12 cellular contexts compared by ENCODE assay signal in genomic region chr11:97454988-97455387, GRCh38.
A peak's percentile ranks its signal among the peaks of the same experiment; 100 is the strongest.
DNase-seq lines count a peak whose midpoint lies in the region; ATAC-seq, FAIRE-seq and TF ChIP-seq lines count a peak whose summit lies in the region.
"Had no signal": no experiment of that assay in that cellular context is flagged by ENCODE, and none has a peak within 500 bp of the region (broad histone marks: within the 10 kb centered on the region; RNA-seq: fewer than 3 reads in every experiment).

No MANE protein-coding gene starts in this region.

- no peak overlapping the region for H3K9ac ChIP-seq in HepG2 (ENCODE audit: insufficient read depth, low read depth, low read length)
- H3K9ac ChIP-seq: BLaER1 treated with 17β-estradiol and CSF1 and Interleukin-3, amounts not matched to agents 10 nM and 100 nM had no signal

- POLR2A ChIA-PET in HepG2 (lab: Yijun Ruan, JAX): no interaction called here

- peak; percentile 3 for DNase-seq in HepG2 (ENCODE audit: low spot score)
- DNase-seq in right lobe of liver: no peak
- peak; percentile 16 for DNase-seq in SK-MEL-5 (ENCODE audit: low read depth, low spot score)
- peak; percentile 88 for DNase-seq in fibroblast of pulmonary artery (ENCODE audit: low read depth)
- no peak for DNase-seq in GM19238 (ENCODE audit: insufficient read length, low spot score)
- DNase-seq in NAMALWA (ENCODE audit: low spot score): no peak
- no peak for DNase-seq in kidney glomerular epithelial cell (lab: John Stamatoyannopoulos, UW)
- DNase-seq in C1 segment of cervical spinal cord (lab: John Stamatoyannopoulos, UW): no peak
- DNase-seq: effector memory CD4-positive, alpha-beta T cell had no signal

- no peaks in the 10 kb centered on the region for H3K79me2 ChIP-seq in HepG2 (ENCODE audit: insufficient read depth, low read length)

- WGBS in HepG2 (ENCODE audit: low lambda C conversion rate): 0% methylated on average over 1 of the region's 1 CpG
- 43% methylated on average over 1 of the region's 1 CpG for WGBS in right lobe of liver (ENCODE audit: insufficient coverage, low coverage, low lambda C conversion rate, missing lambda C conversion rate)

- no peak overlapping the region for H3K4me2 ChIP-seq in HepG2 (ENCODE audit: low read depth, low read length)
- H3K4me2 ChIP-seq: BLaER1 treated with 17β-estradiol and CSF1 and Interleukin-3, amounts not matched to agents 10 nM and 100 nM had no signal

- no peak for FAIRE-seq in HepG2 (lab: Jason Lieb, UNC)

- no peak overlapping the region for H3K27ac ChIP-seq in HepG2 (ENCODE audit: extremely low read length, insufficient read depth, low read length)
- no peak overlapping the region for H3K27ac ChIP-seq in right lobe of liver
- H3K27ac ChIP-seq: BLaER1 treated with 17β-estradiol and CSF1 and Interleukin-3, amounts not matched to agents 10 nM and 100 nM had no signal

- H3K27me3 ChIP-seq in HepG2 (ENCODE audit: control insufficient read depth in 1 of 2, insufficient read depth in 2 of 2, low read length in 2 of 2) (no peaks in the 10 kb centered on the region), right lobe of liver (no peaks in the 10 kb centered on the region)
- H3K27me3 ChIP-seq: BLaER1 treated with 17β-estradiol and CSF1 and Interleukin-3, amounts not matched to agents 10 nM and 100 nM had no signal

- H2AFZ ChIP-seq in HepG2 (ENCODE audit: low read length): no peak overlapping the region

- no peak overlapping the region for H3K4me3 ChIP-seq in HepG2 (replicated peaks in 1 of 3; ENCODE audit: insufficient read depth in 1 of 3, low read depth in 2 of 3, low read length in 3 of 3)
- H3K4me3 ChIP-seq in right lobe of liver: no peak overlapping the region
- no peak overlapping the region for H3K4me3 ChIP-seq in fibroblast of pulmonary artery (replicated peaks; ENCODE audit: low read depth, low read length)
- H3K4me3 ChIP-seq: BLaER1 treated with 17β-estradiol and CSF1 and Interleukin-3, amounts not matched to agents 10 nM and 100 nM had no signal

- CTCF ChIA-PET in HepG2 (lab: Yijun Ruan, JAX; ENCODE audit: low intra/inter-chr PET ratio, low total read pairs): no interaction called here

- no peak for TF ChIP-seq RAD21 in HepG2 (CRISPR knock-in tag; IDR thresholded peaks at IDR 0.05)

- no peaks in the 10 kb centered on the region for H4K20me1 ChIP-seq in HepG2 (ENCODE audit: insufficient read depth, low read length)
- H4K20me1 ChIP-seq: BLaER1 treated with 17β-estradiol and CSF1 and Interleukin-3, amounts not matched to agents 10 nM and 100 nM had no signal

- ATAC-seq in HepG2 (no peak), right lobe of liver (no peak)
- ATAC-seq: HCT116, Right ventricle myocardium inferior had no signal

- no peaks in the 10 kb centered on the region for H3K9me3 ChIP-seq in HepG2 (ENCODE audit: low read length)
- no peaks in the 10 kb centered on the region for H3K9me3 ChIP-seq in right lobe of liver
- H3K9me3 ChIP-seq: BLaER1 treated with 17β-estradiol and CSF1 and Interleukin-3, amounts not matched to agents 10 nM and 100 nM had no signal

- no peaks in the 10 kb centered on the region for H3K36me3 ChIP-seq in HepG2 (replicated peaks in 1 of 2; ENCODE audit: control insufficient read depth in 1 of 2, insufficient read depth in 2 of 2, low read length in 2 of 2)
- H3K36me3 ChIP-seq in right lobe of liver: no peaks in the 10 kb centered on the region
- H3K36me3 ChIP-seq: BLaER1 treated with 17β-estradiol and CSF1 and Interleukin-3, amounts not matched to agents 10 nM and 100 nM had no signal

- 0 out of 2 replicates have a peak, but pooled peaks have one; percentile 19 for TF ChIP-seq CTCF in HepG2 (CRISPR knock-in tag; IDR thresholded peaks at IDR 0.05)
- TF ChIP-seq CTCF in right lobe of liver (IDR thresholded peaks at IDR 0.05): peak in 2 of 4 donors; percentile 11
- peak; percentile 83 for TF ChIP-seq CTCF in fibroblast of pulmonary artery (IDR thresholded peaks at IDR 0.05; ENCODE audit: low read length, missing control alignments)

- BruUV-seq in HepG2 (replicated peaks; lab: Mats Ljungman, UMichigan): no TSS peak

- TF ChIP-seq POLR2A in HepG2 (IDR thresholded peaks at IDR 0.05; ENCODE audit: insufficient read depth in 1 of 2, low read depth in 2 of 2, low read length in 2 of 2): no peak
- TF ChIP-seq POLR2A in right lobe of liver (IDR thresholded peaks at IDR 0.05): no peak

- no peak for TF ChIP-seq EP300 in HepG2 (IDR thresholded peaks at IDR 0.05; ENCODE audit: low read depth in 2 of 2, low read length in 2 of 2)
- TF ChIP-seq EP300 in HepG2 (CRISPR knock-in tag; IDR thresholded peaks at IDR 0.05; ENCODE audit: borderline replicate concordance): no peak

- H3K4me1 ChIP-seq in HepG2 (ENCODE audit: insufficient read depth, low read length) (no peaks in the 10 kb centered on the region), right lobe of liver (no peaks in the 10 kb centered on the region)
- H3K4me1 ChIP-seq: BLaER1 treated with 17β-estradiol and CSF1 and Interleukin-3, amounts not matched to agents 10 nM and 100 nM had no signal

- intact Hi-C loops in HepG2 (cut with micrococcal nuclease; ENCODE audit: unreplicated experiment): loop anchor here (5.0 kb wide), 1 partner anchor 1562 kb away; no protein-coding TSS in a partner anchor
- intact Hi-C loops in right lobe of liver (cut with DNase I): no loop called here

- in situ Hi-C loops in HepG2 (cut with HindIII; ENCODE audit: extremely low pct_ligation_motif_present, low pct_unique_long_range_greater_than_20kb): loop anchor here (25.0 kb wide), 1 partner anchor 1557 kb away; the partner anchor contains the start of gene CNTN5
- in situ Hi-C loops in SK-MEL-5 (cut with HindIII; ENCODE audit: low pct_unique_long_range_greater_than_20kb, low sequenced_read_pairs): no loop called here

TF ChIP-seq in HepG2, 621 proteins besides CTCF, POLR2A, EP300 and RAD21:
- TF ChIP-seq SALL1 (CRISPR knock-in tag; IDR thresholded peaks at IDR 0.05) (no peak), STAG1 (CRISPR knock-in tag; IDR thresholded peaks at IDR 0.05) (peak; percentile 52)
TF ChIP-seq in HepG2: peak in this region for 1.

Comparison
In these comparisons a context has a peak if more than half of its experiments do, and no peak if none do; other contexts are left out.
1. DNase-seq: peak in HepG2 (single experiment), SK-MEL-5 (single experiment) and fibroblast of pulmonary artery (single experiment); none in right lobe of liver (0 of 3), GM19238 (single experiment), NAMALWA (single experiment), kidney glomerular epithelial cell (single experiment) and C1 segment of cervical spinal cord (0 of 14).